In genomic region chr7:82810558-82811259, GRCh38 we compare ENCODE assay signal across 8 cellular contexts.
A peak's percentile ranks its signal among the peaks of the same experiment; 100 is the strongest.
DNase-seq lines count a peak whose midpoint lies in the region; ATAC-seq, FAIRE-seq and TF ChIP-seq lines count a peak whose summit lies in the region.

No MANE protein-coding gene starts in this region.

- no peak overlapping the region for H3K4me3 Mint-ChIP-seq in activated T-helper 2 cell treated with anti-CD3 and anti-CD28 coated beads, Interferon-gamma antibody, Interleukin-2, Interleukin-4, amounts not matched to agents 10 μg/mL and 5 μg/mL and 100 μg/mL, durations not matched to agents 14 hours and 24 hours and 36 hours (ENCODE audit: low read depth)

- no peaks in the 10 kb centered on the region for H3K9me3 Mint-ChIP-seq in activated T-helper 2 cell treated with anti-CD3 and anti-CD28 coated beads, Interferon-gamma antibody, Interleukin-2, Interleukin-4, amounts not matched to agents 10 μg/mL and 5 μg/mL and 100 μg/mL, durations not matched to agents 14 hours and 24 hours and 36 hours

- intact Hi-C loops in activated T-helper 2 cell treated with anti-CD3 and anti-CD28 coated beads, Interferon-gamma antibody, Interleukin-2, Interleukin-4, amounts not matched to agents 10 μg/mL and 5 μg/mL and 100 μg/mL, durations not matched to agents 14 hours and 24 hours and 36 hours (cut with micrococcal nuclease), result no loop called here

- H3K4me3 ChIP-seq in bronchial epithelial cell (ENCODE audit: low read depth, low read length), result no peak overlapping the region
- no peak overlapping the region for H3K4me3 ChIP-seq in mesenchymal stem cell (ENCODE audit: insufficient read depth in 1 of 2, low read depth in 1 of 2, low read length in 2 of 2)

- no peak overlapping the region for H3K9ac ChIP-seq in mesenchymal stem cell (ENCODE audit: low read length)

- H3K9me3 ChIP-seq in mesenchymal stem cell (ENCODE audit: control insufficient read depth, low read length), result no peaks in the 10 kb centered on the region

- no peaks in the 10 kb centered on the region for H3K79me1 ChIP-seq in mesenchymal stem cell (replicated peaks; ENCODE audit: low read length, poor library complexity, severe bottlenecking)

- 0% methylated on average over 2 of the region's 4 CpGs for WGBS in mesenchymal stem cell

- H2BK15ac ChIP-seq in mesenchymal stem cell (ENCODE audit: low read depth, poor library complexity, severe bottlenecking), result no peak overlapping the region

- H3K18ac ChIP-seq in mesenchymal stem cell (ENCODE audit: low read depth in 1 of 2, low read length in 2 of 2), result no peak overlapping the region

- no peaks in the 10 kb centered on the region for H3K27me3 ChIP-seq in bronchial epithelial cell (ENCODE audit: control insufficient read depth, insufficient read depth, low read length)
- no peaks in the 10 kb centered on the region for H3K27me3 ChIP-seq in mesenchymal stem cell (ENCODE audit: control insufficient read depth in 1 of 2, insufficient read depth in 1 of 2, low read length in 2 of 2)

- no peak overlapping the region for H2BK120ac ChIP-seq in mesenchymal stem cell (ENCODE audit: low read depth, low read length)

- H3K36me3 Mint-ChIP-seq in activated T-helper 2 cell treated with anti-CD3 and anti-CD28 coated beads, Interferon-gamma antibody, Interleukin-2, Interleukin-4, amounts not matched to agents 10 μg/mL and 5 μg/mL and 100 μg/mL, durations not matched to agents 14 hours and 24 hours and 36 hours (ENCODE audit: low read depth), result no peaks in the 10 kb centered on the region

- H3K4me1 Mint-ChIP-seq in activated T-helper 2 cell treated with anti-CD3 and anti-CD28 coated beads, Interferon-gamma antibody, Interleukin-2, Interleukin-4, amounts not matched to agents 10 μg/mL and 5 μg/mL and 100 μg/mL, durations not matched to agents 14 hours and 24 hours and 36 hours (ENCODE audit: low read depth), result no peaks in the 10 kb centered on the region

- peak; percentile 92 for TF ChIP-seq CTCF in D721Med (IDR thresholded peaks at IDR 0.05; ENCODE audit: insufficient read depth, missing control alignments)
- peak; percentile 61 for TF ChIP-seq CTCF in bronchial epithelial cell (IDR thresholded peaks at IDR 0.05; ENCODE audit: insufficient read depth, low read length, severe bottlenecking)

- FAIRE-seq in D721Med (lab: Jason Lieb, UNC) (peak; percentile 87), bronchial epithelial cell (lab: Jason Lieb, UNC) (no peak)

- H2BK12ac ChIP-seq in mesenchymal stem cell (ENCODE audit: low read length in 2 of 2), result no peak overlapping the region

- no peaks in the 10 kb centered on the region for H3K27me3 Mint-ChIP-seq in activated T-helper 2 cell treated with anti-CD3 and anti-CD28 coated beads, Interferon-gamma antibody, Interleukin-2, Interleukin-4, amounts not matched to agents 10 μg/mL and 5 μg/mL and 100 μg/mL, durations not matched to agents 14 hours and 24 hours and 36 hours (ENCODE audit: low read depth)

- no peak overlapping the region for H3K23ac ChIP-seq in mesenchymal stem cell (ENCODE audit: low read length in 2 of 2)

- no peak overlapping the region for H3K27ac Mint-ChIP-seq in activated T-helper 2 cell treated with anti-CD3 and anti-CD28 coated beads, Interferon-gamma antibody, Interleukin-2, Interleukin-4, amounts not matched to agents 10 μg/mL and 5 μg/mL and 100 μg/mL, durations not matched to agents 14 hours and 24 hours and 36 hours

- no peak overlapping the region for H3K4ac ChIP-seq in mesenchymal stem cell (ENCODE audit: low read depth in 1 of 2, low read length in 2 of 2)

- no peak overlapping the region for H3K4me2 ChIP-seq in mesenchymal stem cell (ENCODE audit: low read length, poor library complexity, severe bottlenecking)

- H2BK5ac ChIP-seq in mesenchymal stem cell (ENCODE audit: low read depth, low read length, poor library complexity, severe bottlenecking), result no peak overlapping the region

- ATAC-seq in GM19328 (IDR thresholded peaks at IDR 0.05; ENCODE audit: unreplicated experiment), result peak; percentile 84
- ATAC-seq in HG03571 (IDR thresholded peaks at IDR 0.05; ENCODE audit: unreplicated experiment), result peak; percentile 59

- DNase-seq in D721Med (ENCODE audit: insufficient read length, low spot score), result no peak
- peak; percentile 60 for DNase-seq in NCI-H82 treated with DMSO at 0.1 percent for 48 hours (lab: John Stamatoyannopoulos, UW; ENCODE audit: unreplicated experiment)
- DNase-seq in bronchial epithelial cell (ENCODE audit: low read depth), result peak; percentile 62
- peak; percentile 69 for DNase-seq in mesenchymal stem cell
- no peak for DNase-seq in activated T-helper 2 cell treated with anti-CD3 and anti-CD28 coated beads, Interferon-gamma antibody, Interleukin-2, Interleukin-4, amounts not matched to agents 10 μg/mL and 5 μg/mL and 100 μg/mL, durations not matched to agents 14 hours and 24 hours and 36 hours (ENCODE audit: low spot score)
- no peak for DNase-seq in GF-D8 (lab: John Stamatoyannopoulos, UW)

- H4K8ac ChIP-seq in mesenchymal stem cell (ENCODE audit: low read length), result no peak overlapping the region

- H4K91ac ChIP-seq in mesenchymal stem cell (ENCODE audit: low read length), result no peak overlapping the region

- H3K36me3 ChIP-seq in bronchial epithelial cell (ENCODE audit: control insufficient read depth, insufficient read depth, low read length) (no peaks in the 10 kb centered on the region), mesenchymal stem cell (ENCODE audit: control insufficient read depth in 1 of 2, insufficient read depth in 2 of 2, low read depth in 1 of 2, low read length in 2 of 2) (no peaks in the 10 kb centered on the region)

- no peak overlapping the region for H3K27ac ChIP-seq in mesenchymal stem cell (ENCODE audit: low read length, poor library complexity, severe bottlenecking)

- no peak overlapping the region for H3K14ac ChIP-seq in mesenchymal stem cell (ENCODE audit: low read length in 2 of 2)

- no peak overlapping the region for H2AFZ ChIP-seq in mesenchymal stem cell (ENCODE audit: low read depth, low read length)

- H3K4me1 ChIP-seq in mesenchymal stem cell (ENCODE audit: control insufficient read depth, insufficient read depth, low read depth, low read length), result no peaks in the 10 kb centered on the region

- H2AK5ac ChIP-seq in mesenchymal stem cell (ENCODE audit: low read length, severe bottlenecking), result no peak overlapping the region

Comparison
In these comparisons a context has a peak if more than half of its experiments do, and no peak if none do; other contexts are left out.
1. DNase-seq: peak in NCI-H82 treated with DMSO at 0.1 percent for 48 hours (single experiment), bronchial epithelial cell (single experiment) and mesenchymal stem cell (single experiment); none in D721Med (single experiment), activated T-helper 2 cell treated with anti-CD3 and anti-CD28 coated beads, Interferon-gamma antibody, Interleukin-2, Interleukin-4, amounts not matched to agents 10 μg/mL and 5 μg/mL and 100 μg/mL, durations not matched to agents 14 hours and 24 hours and 36 hours (single experiment) and GF-D8 (single experiment).